28 cellular contexts compared by ENCODE assay signal in the genomic region with DNA sequence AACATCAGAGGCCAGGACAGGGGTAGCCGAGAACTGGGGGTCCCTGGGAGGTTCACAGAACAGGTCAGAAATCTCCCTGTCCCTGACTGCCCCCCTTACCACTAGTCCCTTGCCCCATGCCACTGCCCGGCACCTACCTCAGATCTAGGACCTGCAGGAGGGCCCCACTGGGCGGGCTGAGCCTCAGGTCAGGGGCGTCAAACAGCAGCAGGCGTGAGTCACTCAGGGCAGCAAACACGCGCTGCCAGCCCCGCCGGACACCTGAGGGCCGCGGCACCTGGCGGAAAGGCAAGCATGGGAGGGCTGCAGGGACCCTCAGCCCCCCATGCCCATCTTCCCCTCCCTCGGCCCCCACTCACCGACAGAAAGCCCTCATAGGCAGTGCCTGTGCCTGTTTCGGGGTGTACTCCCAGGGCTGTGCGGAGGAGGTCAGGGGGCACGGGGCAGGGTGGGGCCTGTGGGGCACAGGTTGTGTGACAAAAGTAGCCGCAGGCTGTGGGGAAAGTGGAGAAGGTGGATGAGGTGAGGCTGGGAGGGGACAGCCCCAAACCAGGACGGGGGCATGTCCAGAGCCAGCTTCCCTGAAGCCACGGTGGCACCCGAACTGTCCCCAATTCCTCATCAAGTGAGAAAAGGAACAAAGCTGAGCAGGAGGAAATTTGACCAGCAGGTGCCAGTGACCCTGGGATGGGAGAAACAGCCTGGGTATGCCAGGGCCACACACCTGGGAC.
"Had no signal": no experiment of that assay in that cellular context is flagged by ENCODE, and none has a peak within 500 bp of the region (broad histone marks: within the 10 kb centered on the region; RNA-seq: fewer than 3 reads in every experiment).

No MANE protein-coding gene starts in this region.

- ATAC-seq: activated CD4-positive, alpha-beta T cell treated with anti-CD3 and anti-CD28 coated beads for 36 hours; activated CD8-positive, alpha-beta memory T cell treated with anti-CD3 and anti-CD28 coated beads, Interleukin-2, amount 10 ng/mL, durations not matched to agents 7 days and 5 days; activated CD8-positive, alpha-beta T cell treated with anti-CD3 and anti-CD28 coated beads, Interleukin-2, amount 10 ng/mL, durations not matched to agents 7 days and 5 days; activated naive CD4-positive, alpha-beta T cell treated with anti-CD3 and anti-CD28 coated beads, Interleukin-2, amount 50 U/mL, for 72 hours; effector memory CD8-positive, alpha-beta T cell; foreskin keratinocyte; gastrocnemius medialis had no signal

- H3K36me3 Mint-ChIP-seq: activated CD4-positive, alpha-beta memory T cell treated with anti-CD3 and anti-CD28 coated beads for 36 hours; activated CD8-positive, alpha-beta memory T cell treated with anti-CD3 and anti-CD28 coated beads, Interleukin-2, amount 10 ng/mL, durations not matched to agents 7 days and 5 days; activated naive CD4-positive, alpha-beta T cell treated with anti-CD3 and anti-CD28 coated beads, Interleukin-2, amount 50 U/mL, for 72 hours; activated naive CD8-positive, alpha-beta T cell treated with anti-CD3 and anti-CD28 coated beads, Interleukin-2, amount 10 ng/mL, durations not matched to agents 7 days and 5 days had no signal

- H3K9me3 Mint-ChIP-seq: activated CD4-positive, alpha-beta memory T cell treated with anti-CD3 and anti-CD28 coated beads for 36 hours; activated CD4-positive, alpha-beta T cell treated with anti-CD3 and anti-CD28 coated beads, Interleukin-2, amount 10 ng/mL, durations not matched to agents 24 days and 14 days; activated naive CD4-positive, alpha-beta T cell treated with anti-CD3 and anti-CD28 coated beads for 36 hours; activated naive CD4-positive, alpha-beta T cell treated with anti-CD3 and anti-CD28 coated beads, Interleukin-2, amount 50 U/mL, for 72 hours; activated naive CD8-positive, alpha-beta T cell treated with anti-CD3 and anti-CD28 coated beads, Interleukin-2, amount 10 ng/mL, durations not matched to agents 7 days and 5 days; activated T-helper 1 cell treated with anti-CD3 and anti-CD28 coated beads, Interleukin-12 subunit alpha, Interleukin-12 subunit beta, Interleukin-2, Interleukin-4 antibody, amounts not matched to agents 30 ng/mL and 10 ng/mL and 1 ng/mL, durations not matched to agents 14 hours and 24 hours and 36 hours; activated T-helper 2 cell treated with anti-CD3 and anti-CD28 coated beads, Interferon-gamma antibody, Interleukin-2, Interleukin-4, amounts not matched to agents 10 μg/mL and 5 μg/mL and 100 μg/mL, durations not matched to agents 14 hours and 24 hours and 36 hours; central memory CD8-positive, alpha-beta T cell; effector memory CD8-positive, alpha-beta T cell had no signal

- H3K27me3 Mint-ChIP-seq: activated CD4-positive, alpha-beta memory T cell treated with anti-CD3 and anti-CD28 coated beads for 36 hours; activated CD4-positive, alpha-beta T cell treated with anti-CD3 and anti-CD28 coated beads for 36 hours; activated CD4-positive, alpha-beta T cell treated with anti-CD3 and anti-CD28 coated beads, Interleukin-2, amount 10 ng/mL, durations not matched to agents 24 days and 14 days; activated CD8-positive, alpha-beta memory T cell treated with anti-CD3 and anti-CD28 coated beads, Interleukin-2, amount 10 ng/mL, durations not matched to agents 7 days and 5 days; activated naive CD8-positive, alpha-beta T cell treated with anti-CD3 and anti-CD28 coated beads, Interleukin-2, amount 10 ng/mL, durations not matched to agents 7 days and 5 days; central memory CD8-positive, alpha-beta T cell; effector memory CD8-positive, alpha-beta T cell had no signal

- H3K9me3 ChIP-seq: esophagus muscularis mucosa, gastrocnemius medialis had no signal

- DNase-seq: activated CD4-positive, alpha-beta memory T cell treated with anti-CD3 and anti-CD28 coated beads for 36 hours; activated CD4-positive, alpha-beta T cell treated with anti-CD3 and anti-CD28 coated beads for 36 hours; activated CD4-positive, alpha-beta T cell treated with anti-CD3 and anti-CD28 coated beads, Interleukin-2, amount 10 ng/mL, durations not matched to agents 24 days and 14 days; activated CD4-positive, CD25-positive, alpha-beta regulatory T cell; activated CD4-positive, CD25-positive, alpha-beta regulatory T cell treated with anti-CD3 and anti-CD28 coated beads, Interleukin-2, amount 50 U/mL, for 72 hours; activated CD8-positive, alpha-beta memory T cell treated with anti-CD3 and anti-CD28 coated beads, Interleukin-2, amount 10 ng/mL, durations not matched to agents 7 days and 5 days; activated CD8-positive, alpha-beta memory T cell treated with anti-CD3 and anti-CD28 coated beads, Interleukin-2, amount 50 U/mL, for 4 hours; activated CD8-positive, alpha-beta T cell treated with anti-CD3 and anti-CD28 coated beads, Interleukin-2, amount 10 ng/mL, durations not matched to agents 7 days and 5 days; activated effector memory CD4-positive, alpha-beta T cell treated with anti-CD3 and anti-CD28 coated beads, Interleukin-2, amount 50 U/mL, for 16 hours; activated naive CD4-positive, alpha-beta T cell treated with anti-CD3 and anti-CD28 coated beads for 36 hours; activated naive CD8-positive, alpha-beta T cell treated with anti-CD3 and anti-CD28 coated beads, Interleukin-2, amount 10 ng/mL, durations not matched to agents 7 days and 5 days; activated T-cell treated with anti-CD3 and anti-CD28 coated beads, Interleukin-2, amount 50 U/mL, for 1 hour; activated T-cell treated with anti-CD3 and anti-CD28 coated beads, Interleukin-2, amount 50 U/mL, for 48 hours; brain microvascular endothelial cell; cortex of kidney; dermis blood vessel endothelial cell; effector CD4-positive, alpha-beta T cell; effector memory CD8-positive, alpha-beta T cell; erythroblast; foreskin keratinocyte; gastrocnemius medialis; glutamatergic neuron; T-helper 2 cell had no signal

- H3K27ac ChIP-seq: brain microvascular endothelial cell, esophagus muscularis mucosa, foreskin keratinocyte, gastrocnemius medialis had no signal

- H3K27ac Mint-ChIP-seq: activated CD4-positive, alpha-beta memory T cell treated with anti-CD3 and anti-CD28 coated beads for 36 hours; activated CD4-positive, alpha-beta T cell treated with anti-CD3 and anti-CD28 coated beads for 36 hours; activated CD4-positive, alpha-beta T cell treated with anti-CD3 and anti-CD28 coated beads, Interleukin-2, amount 10 ng/mL, durations not matched to agents 24 days and 14 days; activated CD8-positive, alpha-beta memory T cell treated with anti-CD3 and anti-CD28 coated beads, Interleukin-2, amount 10 ng/mL, durations not matched to agents 7 days and 5 days; activated CD8-positive, alpha-beta T cell treated with anti-CD3 and anti-CD28 coated beads, Interleukin-2, amount 10 ng/mL, durations not matched to agents 7 days and 5 days; activated naive CD4-positive, alpha-beta T cell treated with anti-CD3 and anti-CD28 coated beads for 36 hours; activated naive CD4-positive, alpha-beta T cell treated with anti-CD3 and anti-CD28 coated beads, Interleukin-2, amount 50 U/mL, for 72 hours; activated naive CD8-positive, alpha-beta T cell treated with anti-CD3 and anti-CD28 coated beads, Interleukin-2, amount 10 ng/mL, durations not matched to agents 7 days and 5 days; activated T-helper 1 cell treated with anti-CD3 and anti-CD28 coated beads, Interleukin-12 subunit alpha, Interleukin-12 subunit beta, Interleukin-2, Interleukin-4 antibody, amounts not matched to agents 30 ng/mL and 10 ng/mL and 1 ng/mL, durations not matched to agents 14 hours and 24 hours and 36 hours; activated T-helper 2 cell treated with anti-CD3 and anti-CD28 coated beads, Interferon-gamma antibody, Interleukin-2, Interleukin-4, amounts not matched to agents 10 μg/mL and 5 μg/mL and 100 μg/mL, durations not matched to agents 14 hours and 24 hours and 36 hours; effector memory CD8-positive, alpha-beta T cell had no signal

- H3K4me1 ChIP-seq: esophagus muscularis mucosa, foreskin keratinocyte, gastrocnemius medialis had no signal

- H3K36me3 ChIP-seq: brain microvascular endothelial cell, esophagus muscularis mucosa, gastrocnemius medialis had no signal

- H3K27me3 ChIP-seq: brain microvascular endothelial cell, esophagus muscularis mucosa, foreskin keratinocyte, gastrocnemius medialis had no signal

- H3K4me3 Mint-ChIP-seq: activated CD4-positive, alpha-beta memory T cell treated with anti-CD3 and anti-CD28 coated beads for 36 hours; activated CD4-positive, alpha-beta T cell treated with anti-CD3 and anti-CD28 coated beads for 36 hours; activated CD4-positive, alpha-beta T cell treated with anti-CD3 and anti-CD28 coated beads, Interleukin-2, amount 10 ng/mL, durations not matched to agents 24 days and 14 days; activated CD8-positive, alpha-beta memory T cell treated with anti-CD3 and anti-CD28 coated beads, Interleukin-2, amount 10 ng/mL, durations not matched to agents 7 days and 5 days; activated CD8-positive, alpha-beta T cell treated with anti-CD3 and anti-CD28 coated beads, Interleukin-2, amount 10 ng/mL, durations not matched to agents 7 days and 5 days; activated naive CD4-positive, alpha-beta T cell treated with anti-CD3 and anti-CD28 coated beads for 36 hours; activated naive CD8-positive, alpha-beta T cell treated with anti-CD3 and anti-CD28 coated beads, Interleukin-2, amount 10 ng/mL, durations not matched to agents 7 days and 5 days; activated T-helper 1 cell treated with anti-CD3 and anti-CD28 coated beads, Interleukin-12 subunit alpha, Interleukin-12 subunit beta, Interleukin-2, Interleukin-4 antibody, amounts not matched to agents 30 ng/mL and 10 ng/mL and 1 ng/mL, durations not matched to agents 14 hours and 24 hours and 36 hours; central memory CD8-positive, alpha-beta T cell; effector memory CD8-positive, alpha-beta T cell had no signal

- H3K4me1 Mint-ChIP-seq: activated CD4-positive, alpha-beta T cell treated with anti-CD3 and anti-CD28 coated beads for 36 hours; activated CD4-positive, alpha-beta T cell treated with anti-CD3 and anti-CD28 coated beads, Interleukin-2, amount 10 ng/mL, durations not matched to agents 24 days and 14 days; central memory CD8-positive, alpha-beta T cell had no signal

- H3K4me3 ChIP-seq: esophagus muscularis mucosa, gastrocnemius medialis had no signal
